ENCODE assay signal across 9 cellular contexts in the genomic region with DNA sequence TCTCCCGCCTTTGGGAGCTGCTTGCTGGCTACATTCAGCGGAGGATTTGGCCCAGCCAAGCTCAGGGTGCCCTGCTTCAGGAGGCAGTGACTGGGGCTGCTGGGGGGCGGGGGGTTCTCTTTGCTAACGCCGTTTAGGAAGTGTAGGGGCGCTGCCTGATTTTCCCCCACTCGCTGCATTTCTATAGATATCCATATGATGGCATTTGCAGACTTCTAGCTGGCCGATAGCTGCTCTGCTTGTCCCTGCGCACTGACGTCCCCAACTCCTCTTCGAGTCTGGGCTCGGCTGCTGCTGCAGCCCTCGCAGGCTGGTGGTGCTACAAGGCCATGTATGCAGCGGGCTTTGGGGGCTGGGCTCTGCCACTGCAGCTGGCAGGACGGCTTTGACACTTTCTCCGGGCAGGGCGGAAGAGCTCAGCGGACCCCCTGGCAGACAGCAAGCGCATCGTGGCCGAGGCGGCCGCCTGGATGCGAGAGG. TPM values are rescaled to one million over a fixed set of nuclear protein-coding genes. Genes with fewer than 3 reads are reported as not detected.
DNase-seq lines count a peak whose midpoint lies in the region; ATAC-seq, FAIRE-seq and TF ChIP-seq lines count a peak whose summit lies in the region.
"Had no signal": no experiment of that assay in that cellular context is flagged by ENCODE, and none has a peak within 500 bp of the region (broad histone marks: within the 10 kb centered on the region; RNA-seq: fewer than 3 reads in every experiment).

No MANE protein-coding gene starts in this region.

- H3K27me3 Mint-ChIP-seq in type B pancreatic cell = peaks cover 81% of the 10 kb centered on the region

- CTCF ChIA-PET in GM12878 (lab: Yijun Ruan, JAX) = interaction anchor here (1.6 kb wide), 1 partner anchor 9 kb away, joined by 9 read pairs; no protein-coding TSS in a partner anchor

- no peaks in the 10 kb centered on the region for H3K4me1 ChIP-seq in GM12878 (ENCODE audit: control insufficient read depth, insufficient read depth, low read length)

- TF ChIP-seq RAD21 in GM12878 (IDR thresholded peaks at IDR 0.05; ENCODE audit: insufficient read depth, low read depth, low read length) = no peak

- peak in 1 of 3 experiments; percentile 5; a peak in 1 of 6 replicates for TF ChIP-seq CTCF in GM12878 (IDR thresholded peaks at IDR 0.05 in 2 of 3, conservative IDR thresholded peaks at IDR 0.05 in 1 of 3; ENCODE audit: control insufficient read depth in 2 of 3, extremely low read depth in 1 of 3, insufficient read depth in 1 of 3, low read depth in 3 of 3, low read length in 3 of 3)
- TF ChIP-seq CTCF in type B pancreatic cell (conservative IDR thresholded peaks at IDR 0.05) = peak; percentile 48

- peaks cover 35% of the 10 kb centered on the region for H3K4me1 Mint-ChIP-seq in type B pancreatic cell (ENCODE audit: unreplicated experiment)

- no peaks in the 10 kb centered on the region for H3K9me3 Mint-ChIP-seq in type B pancreatic cell
- H3K9me3 Mint-ChIP-seq: activated T-cell treated with anti-CD3 and anti-CD28 coated beads, Interleukin-2, amount 50 U/mL, for 4 hours had no signal

- no peak overlapping the region for H3K4me2 ChIP-seq in GM12878 (ENCODE audit: control insufficient read depth, insufficient read depth)

- POLR2A ChIA-PET in GM12878 (lab: Charles Lee) = no interaction called here

- RAD21 ChIA-PET in GM12878 (lab: Charles Lee; ENCODE audit: unreplicated experiment) = no interaction called here

- TF ChIP-seq EP300 in GM12878 (IDR thresholded peaks at IDR 0.05; ENCODE audit: borderline replicate concordance in 1 of 2, control insufficient read depth in 1 of 2, low read depth in 2 of 2, low read length in 2 of 2) = no peak

- H3K36me3 Mint-ChIP-seq in type B pancreatic cell = no peaks in the 10 kb centered on the region

- no peaks in the 10 kb centered on the region; the same call in 2 of the 3 replicates for H3K9me3 ChIP-seq in GM12878 (replicated peaks; ENCODE audit: control insufficient read depth, insufficient read depth, low read length)

- H2AFZ ChIP-seq in GM12878 (ENCODE audit: control insufficient read depth, low read depth, low read length) = no peak overlapping the region

- no peaks in the 10 kb centered on the region for H4K20me1 ChIP-seq in GM12878 (ENCODE audit: control insufficient read depth, insufficient read depth)

- TF ChIP-seq POLR2A in GM12878 (IDR thresholded peaks at IDR 0.05; ENCODE audit: low read depth, low read length) = no peak

- SMC1A ChIA-PET in GM12878 (lab: Charles Lee; ENCODE audit: uncharacterized antibody, unreplicated experiment) = no interaction called here

- no peak overlapping the region for H3K27ac ChIP-seq in GM12878 (ENCODE audit: control insufficient read depth, insufficient read depth)

- WGBS in GM12878 (ENCODE audit: insufficient coverage, insufficient replicate concordance, low lambda C conversion rate, missing lambda C conversion rate) = 9% methylated on average over 24 of the region's 24 CpGs

- no peak for FAIRE-seq in GM12878 (lab: Jason Lieb, UNC)

- H3K27me3 ChIP-seq in GM12878 (replicated peaks in 1 of 2; ENCODE audit: control insufficient read depth in 2 of 2, insufficient read depth in 2 of 2, low read length in 1 of 2) = peaks cover 10 to 13% of the 10 kb centered on the region in 2 experiments

- H3K4me3 ChIP-seq in GM12878 = no peak overlapping the region

- intact Hi-C loops in GM12878 (cut with micrococcal nuclease; ENCODE audit: unreplicated experiment) = loop anchor here (10.0 kb wide), 1 partner anchor 325 kb away; no protein-coding TSS in a partner anchor

- BruUV-seq in GM12878 (replicated peaks; lab: Mats Ljungman, UMichigan) = no TSS peak

- H3K79me2 ChIP-seq in GM12878 (ENCODE audit: control insufficient read depth, insufficient read depth, low read length) = no peaks in the 10 kb centered on the region

- DNase-seq in COR-L47 (lab: John Stamatoyannopoulos, UW) = peak; percentile 84
- DNase-seq in NCI-H146 treated with DMSO at 0.1 percent for 48 hours (lab: John Stamatoyannopoulos, UW; ENCODE audit: unreplicated experiment) = peak; percentile 80
- no peak for DNase-seq in GM12878 (ENCODE audit: low read depth, low spot score)
- peak; percentile 20 for DNase-seq in kidney tubule cell (ENCODE audit: low spot score)
- peak; percentile 74 for DNase-seq in type B pancreatic cell (ENCODE audit: extremely low spot score, unreplicated experiment)
- no peak for DNase-seq in COLO829 (ENCODE audit: low spot score)
- DNase-seq: activated T-cell treated with anti-CD3 and anti-CD28 coated beads, Interleukin-2, amount 50 U/mL, for 4 hours had no signal

- no peak overlapping the region for H3K9ac ChIP-seq in GM12878 (ENCODE audit: control insufficient read depth, insufficient read depth, low read length)

- in situ Hi-C loops in GM12878 (cut with MboI) = loop anchor here (25.0 kb wide), 1 partner anchor 1622 kb away; no protein-coding TSS in a partner anchor

- H3K4me3 Mint-ChIP-seq in type B pancreatic cell = peak overlapping the region; percentile 94
- H3K4me3 Mint-ChIP-seq: activated T-cell treated with anti-CD3 and anti-CD28 coated beads, Interleukin-2, amount 50 U/mL, for 4 hours had no signal

- no peaks in the 10 kb centered on the region for H3K36me3 ChIP-seq in GM12878 (ENCODE audit: control insufficient read depth in 2 of 2, insufficient read depth in 2 of 2, low read length in 1 of 2)

- H3K27ac Mint-ChIP-seq in type B pancreatic cell = no peak overlapping the region

- ATAC-seq in GM12878 (peak; percentile 56), HG02852 (IDR thresholded peaks at IDR 0.05; ENCODE audit: unreplicated experiment) (no peak), HG03280 (IDR thresholded peaks at IDR 0.05; ENCODE audit: unreplicated experiment) (no peak)

TF ChIP-seq in GM12878, 131 proteins besides CTCF, POLR2A, EP300 and RAD21:
- TF ChIP-seq FOS (IDR thresholded peaks at IDR 0.05; ENCODE audit: borderline replicate concordance, extremely low read depth, insufficient read length) = no peak
- no peak for TF ChIP-seq TCF7 (IDR thresholded peaks at IDR 0.05; ENCODE audit: borderline replicate concordance)
- TF ChIP-seq, protein P1, sequence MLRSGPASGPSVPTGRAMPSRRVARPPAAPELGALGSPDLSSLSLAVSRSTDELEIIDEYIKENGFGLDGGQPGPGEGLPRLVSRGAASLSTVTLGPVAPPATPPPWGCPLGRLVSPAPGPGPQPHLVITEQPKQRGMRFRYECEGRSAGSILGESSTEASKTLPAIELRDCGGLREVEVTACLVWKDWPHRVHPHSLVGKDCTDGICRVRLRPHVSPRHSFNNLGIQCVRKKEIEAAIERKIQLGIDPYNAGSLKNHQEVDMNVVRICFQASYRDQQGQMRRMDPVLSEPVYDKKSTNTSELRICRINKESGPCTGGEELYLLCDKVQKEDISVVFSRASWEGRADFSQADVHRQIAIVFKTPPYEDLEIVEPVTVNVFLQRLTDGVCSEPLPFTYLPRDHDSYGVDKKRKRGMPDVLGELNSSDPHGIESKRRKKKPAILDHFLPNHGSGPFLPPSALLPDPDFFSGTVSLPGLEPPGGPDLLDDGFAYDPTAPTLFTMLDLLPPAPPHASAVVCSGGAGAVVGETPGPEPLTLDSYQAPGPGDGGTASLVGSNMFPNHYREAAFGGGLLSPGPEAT (IDR thresholded peaks at IDR 0.05; ENCODE audit: low read depth) = no peak
- TF ChIP-seq PML (IDR thresholded peaks at IDR 0.05; ENCODE audit: low read length) = no peak
- no peak for TF ChIP-seq SPI1 (IDR thresholded peaks at IDR 0.05; ENCODE audit: borderline replicate concordance, insufficient read depth, low read depth, low read length)
- TF ChIP-seq, protein P2, sequence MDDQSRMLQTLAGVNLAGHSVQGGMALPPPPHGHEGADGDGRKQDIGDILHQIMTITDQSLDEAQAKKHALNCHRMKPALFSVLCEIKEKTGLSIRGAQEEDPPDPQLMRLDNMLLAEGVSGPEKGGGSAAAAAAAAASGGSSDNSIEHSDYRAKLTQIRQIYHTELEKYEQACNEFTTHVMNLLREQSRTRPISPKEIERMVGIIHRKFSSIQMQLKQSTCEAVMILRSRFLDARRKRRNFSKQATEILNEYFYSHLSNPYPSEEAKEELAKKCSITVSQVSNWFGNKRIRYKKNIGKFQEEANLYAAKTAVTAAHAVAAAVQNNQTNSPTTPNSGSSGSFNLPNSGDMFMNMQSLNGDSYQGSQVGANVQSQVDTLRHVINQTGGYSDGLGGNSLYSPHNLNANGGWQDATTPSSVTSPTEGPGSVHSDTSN (IDR thresholded peaks at IDR 0.05; ENCODE audit: insufficient replicate concordance, low read depth, low read length) = no peak
- TF ChIP-seq MYC (IDR thresholded peaks at IDR 0.05; ENCODE audit: insufficient read depth, insufficient read length, insufficient replicate concordance, low read length, severe bottlenecking) = no peak
- no peak for TF ChIP-seq ZBED1 (IDR thresholded peaks at IDR 0.05; ENCODE audit: borderline replicate concordance)
- no peak for TF ChIP-seq ZNF384 (IDR thresholded peaks at IDR 0.05; ENCODE audit: borderline replicate concordance, low read depth, low read length)

RNA-seq across cellular contexts. Expression of a gene that starts 3.1 kb away (rescaled TPM):
- not detected in 2 replicates for total RNA-seq in GM12878 (2013; cell fraction: nucleolus; rRNA removed)
- total RNA-seq in GM12878 (2014; rRNA removed) (0.06 TPM in 1 of 2 replicates, not detected in the other), GM12878 (2014; rRNA removed; fragmentation: Illumina TruSeq; extraction: Trizol) (not detected in 2 replicates), GM12878 (2021) (0.05 TPM in 1 of 2 replicates, not detected in the other), type B pancreatic cell (ENCODE audit: low replicate concordance) (1.3 and 4.6 TPM in 2 replicates)
- not detected for polyA plus RNA-seq in GM12878 (2011; ENCODE audit: low read depth)
- polyA plus RNA-seq in GM12878 (2011; rRNA removed) (1.2 TPM in 2 replicates), GM12878 (2014; fragmentation: Illumina TruSeq; extraction: Trizol) (not detected in 2 replicates), GM12878 (2014; fragmentation: Nextera tagmentation; extraction: Ambion mirVana) (not detected), GM12878 (2014; rRNA removed) (not detected in 2 replicates), GM12878 (2016; fragmentation: Nextera tagmentation; extraction: Ambion mirVana) (not detected)
- 0.64 and 0.67 TPM in 2 replicates for polyA plus RNA-seq in GM12878 (2011; cell fraction: cytosol; rRNA removed)
- 1.1 and 1.2 TPM in 2 replicates for polyA plus RNA-seq in GM12878 (2011; cell fraction: nucleus; rRNA removed)
- not detected in 2 replicates for polyA plus RNA-seq in GM12878 (2012)
- 3.4 and 3.5 TPM in 2 replicates for polyA minus RNA-seq in GM12878 (2011; rRNA and poly(A)+ RNA removed)
- 0.21 and 0.53 TPM in 2 replicates for polyA minus RNA-seq in GM12878 (2011; cell fraction: cytosol; rRNA and poly(A)+ RNA removed)
- 8.8 and 13.6 TPM in 2 replicates for polyA minus RNA-seq in GM12878 (2011; cell fraction: nucleus; rRNA and poly(A)+ RNA removed)

Comparison
In these comparisons a context has a peak if more than half of its experiments do, and no peak if none do; other contexts are left out.
1. DNase-seq: peak in COR-L47 (single experiment), NCI-H146 treated with DMSO at 0.1 percent for 48 hours (single experiment), kidney tubule cell (single experiment) and type B pancreatic cell (single experiment); none in GM12878 (single experiment) and COLO829 (single experiment).